Comparison of ENCODE assay signal across 20 cellular contexts in genomic region chr2:8750221-8750620, GRCh38.
A peak's percentile ranks its signal among the peaks of the same experiment; 100 is the strongest.
DNase-seq lines count a peak whose midpoint lies in the region; ATAC-seq and TF ChIP-seq lines count a peak whose summit lies in the region.
"Had no signal": no experiment of that assay in that cellular context is flagged by ENCODE, and none has a peak within 500 bp of the region (broad histone marks: within the 10 kb centered on the region; RNA-seq: fewer than 3 reads in every experiment).

No MANE protein-coding gene starts in this region.

- no peaks in the 10 kb centered on the region for H3K9me3 ChIP-seq in right lobe of liver
- no peaks in the 10 kb centered on the region for H3K9me3 ChIP-seq in lower lobe of right lung

- H3K27ac ChIP-seq in right lobe of liver: no peak overlapping the region
- H3K27ac ChIP-seq in lower lobe of right lung: no peak overlapping the region
- H3K27ac ChIP-seq: 22Rv1, C4-2B had no signal

- no peak for TF ChIP-seq POLR2A in right lobe of liver (IDR thresholded peaks at IDR 0.05)

- no peak for ATAC-seq in right lobe of liver
- ATAC-seq in lower lobe of right lung: no peak
- no peak for ATAC-seq in activated naive CD8-positive, alpha-beta T cell treated with anti-CD3 and anti-CD28 coated beads, Interleukin-2, amount 50 U/mL, for 24 hours

- H3K36me3 Mint-ChIP-seq in HFFc6 (ENCODE audit: low read depth): no peaks in the 10 kb centered on the region
- H3K36me3 Mint-ChIP-seq in activated naive CD8-positive, alpha-beta T cell treated with anti-CD3 and anti-CD28 coated beads, Interleukin-2, amount 50 U/mL, for 24 hours (ENCODE audit: low read depth): peaks cover 13% of the 10 kb centered on the region

- H3K4me3 ChIP-seq in right lobe of liver (no peak overlapping the region), lower lobe of right lung (no peak overlapping the region)

- intact Hi-C loops in right lobe of liver (cut with DNase I) (no loop called here), lower lobe of right lung (cut with DNase I) (no loop called here)

- H3K27me3 ChIP-seq in right lobe of liver (no peaks in the 10 kb centered on the region), lower lobe of right lung (ENCODE audit: low read depth) (no peaks in the 10 kb centered on the region)

- 0 out of 2 replicates have a peak overlapping the region, but pooled peaks have one; percentile 10 for H3K4me3 Mint-ChIP-seq in HFFc6
- no peak overlapping the region for H3K4me3 Mint-ChIP-seq in activated naive CD8-positive, alpha-beta T cell treated with anti-CD3 and anti-CD28 coated beads, Interleukin-2, amount 50 U/mL, for 24 hours

- peaks cover 0 to 14% (median 1%) of the 10 kb centered on the region in 4 donors for H3K36me3 ChIP-seq in right lobe of liver
- peaks cover 59% of the 10 kb centered on the region for H3K36me3 ChIP-seq in lower lobe of right lung

- peaks cover 19% of the 10 kb centered on the region for H3K4me1 Mint-ChIP-seq in HFFc6 (ENCODE audit: low read depth)
- H3K4me1 Mint-ChIP-seq in activated naive CD8-positive, alpha-beta T cell treated with anti-CD3 and anti-CD28 coated beads, Interleukin-2, amount 50 U/mL, for 24 hours: peaks cover 6% of the 10 kb centered on the region

- H3K27ac Mint-ChIP-seq in HFFc6: peak overlapping the region; percentile 26; the same call in 1 of the 2 replicates
- H3K27ac Mint-ChIP-seq in activated naive CD8-positive, alpha-beta T cell treated with anti-CD3 and anti-CD28 coated beads, Interleukin-2, amount 50 U/mL, for 24 hours: no peak overlapping the region

- no peak for TF ChIP-seq CTCF in HFFc6 (IDR thresholded peaks at IDR 0.05)
- TF ChIP-seq CTCF in right lobe of liver (IDR thresholded peaks at IDR 0.05): no peak
- no peak for TF ChIP-seq CTCF in lower lobe of right lung (IDR thresholded peaks at IDR 0.05)

- DNase-seq in AG08395 (ENCODE audit: low spot score) (peak; percentile 19), HFFc6 (peak; percentile 29), astrocyte of the hippocampus (ENCODE audit: low read depth, low spot score) (peak; percentile 46), iris pigment epithelial cell (ENCODE audit: low read depth) (peak; percentile 7), right lobe of liver (no peak), lower lobe of right lung (no peak)
- DNase-seq in stimulated activated CD4-positive, alpha-beta T cell treated with anti-CD3 and anti-CD28 coated beads, Interleukin-12 subunit alpha, Interleukin-12 subunit beta, amount 100 ng/mL, for 4 hours: no peak
- DNase-seq in activated naive CD8-positive, alpha-beta T cell treated with anti-CD3 and anti-CD28 coated beads, Interleukin-2, amount 50 U/mL, for 24 hours: no peak
- DNase-seq: ACHN, GF-D8, H7, Kasumi-1, NCI-H1417, NCI-H1694 treated with DMSO at 0.1 percent for 48 hours, NCI-H2081 treated with DMSO at 0.1 percent for 48 hours, NCI-H446, NCI-H526 treated with DMSO at 0.1 percent for 48 hours, Right ventricle myocardium superior had no signal

- H3K9me3 Mint-ChIP-seq in HFFc6: no peaks in the 10 kb centered on the region
- H3K9me3 Mint-ChIP-seq in activated naive CD8-positive, alpha-beta T cell treated with anti-CD3 and anti-CD28 coated beads, Interleukin-2, amount 50 U/mL, for 24 hours: no peaks in the 10 kb centered on the region

- 89% methylated on average over 5 of the region's 7 CpGs for WGBS in right lobe of liver (ENCODE audit: insufficient coverage, low coverage, low lambda C conversion rate, missing lambda C conversion rate)

- H3K4me1 ChIP-seq in right lobe of liver (no peaks in the 10 kb centered on the region), lower lobe of right lung (no peaks in the 10 kb centered on the region)

- no peaks in the 10 kb centered on the region for H3K27me3 Mint-ChIP-seq in HFFc6 (ENCODE audit: insufficient read depth)
- H3K27me3 Mint-ChIP-seq in activated naive CD8-positive, alpha-beta T cell treated with anti-CD3 and anti-CD28 coated beads, Interleukin-2, amount 50 U/mL, for 24 hours: no peaks in the 10 kb centered on the region

Comparison
In these comparisons a context has a peak if more than half of its experiments do, and no peak if none do; other contexts are left out.
1. DNase-seq: peak in AG08395 (single experiment), HFFc6 (single experiment), astrocyte of the hippocampus (single experiment) and iris pigment epithelial cell (single experiment); none in stimulated activated CD4-positive, alpha-beta T cell treated with anti-CD3 and anti-CD28 coated beads, Interleukin-12 subunit alpha, Interleukin-12 subunit beta, amount 100 ng/mL, for 4 hours (single experiment), right lobe of liver (0 of 3), lower lobe of right lung (single experiment) and activated naive CD8-positive, alpha-beta T cell treated with anti-CD3 and anti-CD28 coated beads, Interleukin-2, amount 50 U/mL, for 24 hours (single experiment).